In genomic region chr7:30754315-30754877, GRCh38 we compare ENCODE assay signal across 1 cellular context.
TF ChIP-seq lines count a peak whose summit lies in the region.

No MANE protein-coding gene starts in this region.

TF ChIP-seq in H1, 55 proteins besides CTCF, POLR2A, EP300 and RAD21:
- TF ChIP-seq BCL11A (IDR thresholded peaks at IDR 0.05; ENCODE audit: low read depth in 2 of 2, low read length in 2 of 2) (no peak), SP4 (IDR thresholded peaks at IDR 0.05; ENCODE audit: low read length) (no peak), BRCA1 (IDR thresholded peaks at IDR 0.05; ENCODE audit: low read depth, low read length) (no peak), EZH2 (IDR thresholded peaks at IDR 0.05; ENCODE audit: low read depth, low read length, severe bottlenecking) (no peak), EGR1 (IDR thresholded peaks at IDR 0.05; ENCODE audit: borderline replicate concordance, low read depth, low read length) (no peak), SRF (IDR thresholded peaks at IDR 0.05; ENCODE audit: low read depth, low read length) (no peak), ATF3 (IDR thresholded peaks at IDR 0.05; ENCODE audit: insufficient read depth, low read depth, low read length) (no peak), ZNF274 (IDR thresholded peaks at IDR 0.05; ENCODE audit: borderline replicate concordance, extremely low read depth, low read length) (no peak), RFX5 (IDR thresholded peaks at IDR 0.05; ENCODE audit: borderline replicate concordance, low read depth, low read length) (no peak), CBX8 (IDR thresholded peaks at IDR 0.05; ENCODE audit: borderline replicate concordance, low read depth, low read length) (no peak), SUZ12 (IDR thresholded peaks at IDR 0.05; ENCODE audit: low read length) (no peak), CBX5 (IDR thresholded peaks at IDR 0.05; ENCODE audit: low read depth, low read length) (no peak), GABPA (IDR thresholded peaks at IDR 0.05; ENCODE audit: borderline replicate concordance, insufficient read depth, low read length) (no peak), TEAD4 (IDR thresholded peaks at IDR 0.05; ENCODE audit: low read depth, low read length) (no peak), GTF2F1 (IDR thresholded peaks at IDR 0.05; ENCODE audit: borderline replicate concordance, low read depth, low read length) (no peak), SAP30 (IDR thresholded peaks at IDR 0.05; ENCODE audit: insufficient read depth, insufficient replicate concordance, low read length) (no peak), CTBP2 (IDR thresholded peaks at IDR 0.05; ENCODE audit: borderline replicate concordance, insufficient read depth, insufficient read length, low read length) (no peak), KDM4A (IDR thresholded peaks at IDR 0.05; ENCODE audit: low read depth, low read length, severe bottlenecking) (no peak), CHD1 (IDR thresholded peaks at IDR 0.05; ENCODE audit: low read depth, low read length) (no peak)
TF ChIP-seq in H1: peak in this region for 0.
